In genomic region chr15:65232520-65232919, GRCh38 we compare ENCODE assay signal across 38 cellular contexts. TPM values are rescaled to one million over a fixed set of nuclear protein-coding genes. Genes with fewer than 3 reads are reported as not detected.
"Had no signal": no experiment of that assay in that cellular context is flagged by ENCODE, and none has a peak within 500 bp of the region (broad histone marks: within the 10 kb centered on the region; RNA-seq: fewer than 3 reads in every experiment).

No MANE protein-coding gene starts in this region.

- H3K4me3 ChIP-seq: MG63 had no signal

- H3K36me3 ChIP-seq: MG63 had no signal

- H3K27me3 ChIP-seq: MG63 had no signal

- H3K9me3 ChIP-seq: MG63 had no signal

- DNase-seq: Karpas-422, Kasumi-1, MG63, MM.1S, MV-4-11, NCI-H1048, NCI-H1092, NCI-H1092 treated with DMSO at 0.1 percent for 48 hours, NCI-H1105, NCI-H1105 treated with DMSO at 0.1 percent for 48 hours, NCI-H1417, NCI-H1417 treated with DMSO at 0.1 percent for 48 hours, NCI-H1436, NCI-H1436 treated with DMSO at 0.1 percent for 48 hours, NCI-H146, NCI-H1694, NCI-H1694 treated with DMSO at 0.1 percent for 48 hours, NCI-H187, NCI-H187 treated with DMSO at 0.1 percent for 48 hours, NCI-H1930, NCI-H2029, NCI-H2029 treated with DMSO at 0.1 percent for 48 hours, NCI-H2081, NCI-H2081 treated with DMSO at 0.1 percent for 48 hours, NCI-H2107, NCI-H2171, NCI-H2171 treated with DMSO at 0.1 percent for 48 hours, NCI-H2227 treated with DMSO at 0.1 percent for 48 hours, NCI-H226, NCI-H345, NCI-H446, NCI-H446 treated with DMSO at 0.1 percent for 48 hours, NCI-H510A, NCI-H510A treated with DMSO at 0.1 percent for 48 hours, NCI-H524, NCI-H524 treated with DMSO at 0.1 percent for 48 hours had no signal

RNA-seq across cellular contexts. Expression of gene CILP, which starts 21.2 kb away (rescaled TPM):
- total RNA-seq: MCF 10A, NCI-H460 had no signal
